Comparison of ENCODE assay signal across 8 cellular contexts in genomic region chr9:62864481-62865469, GRCh38.
DNase-seq lines count a peak whose midpoint lies in the region; ATAC-seq and TF ChIP-seq lines count a peak whose summit lies in the region.
"Not testable (repeated sequence)": the region's sequence is repeated elsewhere in the genome, so short reads cannot be mapped to it uniquely, and the experiment has no call there.

No MANE protein-coding gene starts in this region.

- ATAC-seq in activated B cell treated with CpG ODN at 0.5 μM for 24 hours (ENCODE audit: low read depth) = not testable (repeated sequence)
- peak; percentile 86 for ATAC-seq in left lung

- H3K4ac ChIP-seq in trophoblast cell (ENCODE audit: low read depth, low read length) = not testable (repeated sequence)

- not testable (repeated sequence) for H3K79me2 ChIP-seq in trophoblast cell (ENCODE audit: control insufficient read depth, insufficient read depth, low read length, poor library complexity)

- not testable (repeated sequence) for H3K23ac ChIP-seq in trophoblast cell (ENCODE audit: low read length)

- not testable (repeated sequence) for H3K27ac ChIP-seq in left lung; trophoblast cell (ENCODE audit: low read depth, low read length); testis

- H2AFZ ChIP-seq in trophoblast cell (ENCODE audit: insufficient read depth, low read length, poor library complexity) = not testable (repeated sequence)

- intact Hi-C loops in activated B cell treated with CpG ODN at 0.5 μM for 24 hours (cut with micrococcal nuclease); head of caudate nucleus (cut with DNase I); left lung (cut with DNase I); testis (cut with DNase I; ENCODE audit: low total_unique reads): not testable (repeated sequence)

- not testable (repeated sequence) for H3K36me3 ChIP-seq in left lung; trophoblast cell (ENCODE audit: control insufficient read depth in 1 of 2, insufficient read depth in 2 of 2, low read length in 2 of 2); testis (ENCODE audit: low read depth, missing control alignments)

- H2BK5ac ChIP-seq in trophoblast cell (ENCODE audit: low read depth, low read length, poor library complexity) = not testable (repeated sequence)

- CTCF ChIA-PET in activated B cell treated with CpG ODN at 0.5 μM for 24 hours (lab: Charles Lee) = not testable (repeated sequence)

- not testable (repeated sequence) for H3K9me3 Mint-ChIP-seq in activated B cell treated with CpG ODN at 0.5 μM for 24 hours

- not testable (repeated sequence) for H2BK12ac ChIP-seq in trophoblast cell (ENCODE audit: low read length)

- H3K4me3 ChIP-seq in choroid plexus epithelial cell (ENCODE audit: low read depth, low read length) (peak overlapping the region; percentile 46), left lung (peak overlapping the region in 1 of 2 donors; percentile 4), testis (peak overlapping the region in 1 of 2 donors; percentile 4)
- H3K4me3 ChIP-seq in trophoblast cell (ENCODE audit: low read depth, low read length) = not testable (repeated sequence)

- not testable (repeated sequence) for H3K4me1 ChIP-seq in left lung; trophoblast cell (ENCODE audit: control insufficient read depth in 1 of 2, insufficient read depth in 2 of 2, low read length in 2 of 2); testis

- peaks cover 12 to 45% of the 10 kb centered on the region in 2 donors for H3K27me3 ChIP-seq in left lung
- H3K27me3 ChIP-seq in trophoblast cell (ENCODE audit: insufficient read depth, low read length); testis: not testable (repeated sequence)

- H2AK5ac ChIP-seq in trophoblast cell (ENCODE audit: low read length) = not testable (repeated sequence)

- WGBS in trophoblast cell (ENCODE audit: extremely low coverage, insufficient coverage, insufficient read length) = no CpG with 5 or more reads among the region's 28 CpGs
- 16 to 17% methylated on average over 28 of the region's 28 CpGs for WGBS in testis, 2 donors

- H3K4me2 ChIP-seq in trophoblast cell (ENCODE audit: low read length) = peak overlapping the region; percentile 27

- POLR2A ChIA-PET in activated B cell treated with CpG ODN at 0.5 μM for 24 hours (lab: Charles Lee) = not testable (repeated sequence)

- not testable (repeated sequence) for H3K36me3 Mint-ChIP-seq in activated B cell treated with CpG ODN at 0.5 μM for 24 hours (ENCODE audit: low read depth)

- not testable (repeated sequence) for H4K8ac ChIP-seq in trophoblast cell (ENCODE audit: low read depth, low read length)

- DNase-seq in Daoy (ENCODE audit: low read depth) (peak; percentile 69), HT-29 (ENCODE audit: low spot score) (peak; percentile 91), choroid plexus epithelial cell (ENCODE audit: low read depth) (peak; percentile 14), head of caudate nucleus (peak; percentile 49 to 89 (median 77)), left lung (peak; percentile 47 to 93), trophoblast cell (peak in 1 of 2 donors; percentile 19), testis (peak; percentile 35)
- not testable (repeated sequence) for DNase-seq in activated B cell treated with CpG ODN at 0.5 μM for 24 hours

- H3K18ac ChIP-seq in trophoblast cell (ENCODE audit: low read length) = not testable (repeated sequence)

- not testable (repeated sequence) for H3K4me1 Mint-ChIP-seq in activated B cell treated with CpG ODN at 0.5 μM for 24 hours

- not testable (repeated sequence) for H3K79me1 ChIP-seq in trophoblast cell (ENCODE audit: low read length)

- peaks cover 55% of the 10 kb centered on the region for H3K27me3 Mint-ChIP-seq in activated B cell treated with CpG ODN at 0.5 μM for 24 hours

- not testable (repeated sequence) for H3K27ac Mint-ChIP-seq in activated B cell treated with CpG ODN at 0.5 μM for 24 hours

- not testable (repeated sequence) for H4K91ac ChIP-seq in trophoblast cell (ENCODE audit: low read depth, low read length)

- not testable (repeated sequence) for TF ChIP-seq CTCF in activated B cell treated with CpG ODN at 0.5 μM for 24 hours (IDR thresholded peaks at IDR 0.05); choroid plexus epithelial cell (conservative IDR thresholded peaks at IDR 0.05; ENCODE audit: low read depth, low read length); left lung (IDR thresholded peaks at IDR 0.05); testis (IDR thresholded peaks at IDR 0.05)

- not testable (repeated sequence) for H2BK120ac ChIP-seq in trophoblast cell (ENCODE audit: insufficient read depth, low read length, poor library complexity)

- not testable (repeated sequence) for TF ChIP-seq POLR2A in testis (IDR thresholded peaks at IDR 0.05)

- peak overlapping the region; percentile 20 for H3K4me3 Mint-ChIP-seq in activated B cell treated with CpG ODN at 0.5 μM for 24 hours

- H4K12ac ChIP-seq in trophoblast cell (ENCODE audit: low read depth, low read length) = not testable (repeated sequence)

- H3K9me3 ChIP-seq in left lung; trophoblast cell (ENCODE audit: insufficient read depth, low read depth, low read length); testis: not testable (repeated sequence)

- not testable (repeated sequence) for H3K9ac ChIP-seq in trophoblast cell (ENCODE audit: low read length)

- H3K14ac ChIP-seq in trophoblast cell (ENCODE audit: low read length) = not testable (repeated sequence)
